2 cellular contexts compared by ENCODE assay signal in the genomic region with DNA sequence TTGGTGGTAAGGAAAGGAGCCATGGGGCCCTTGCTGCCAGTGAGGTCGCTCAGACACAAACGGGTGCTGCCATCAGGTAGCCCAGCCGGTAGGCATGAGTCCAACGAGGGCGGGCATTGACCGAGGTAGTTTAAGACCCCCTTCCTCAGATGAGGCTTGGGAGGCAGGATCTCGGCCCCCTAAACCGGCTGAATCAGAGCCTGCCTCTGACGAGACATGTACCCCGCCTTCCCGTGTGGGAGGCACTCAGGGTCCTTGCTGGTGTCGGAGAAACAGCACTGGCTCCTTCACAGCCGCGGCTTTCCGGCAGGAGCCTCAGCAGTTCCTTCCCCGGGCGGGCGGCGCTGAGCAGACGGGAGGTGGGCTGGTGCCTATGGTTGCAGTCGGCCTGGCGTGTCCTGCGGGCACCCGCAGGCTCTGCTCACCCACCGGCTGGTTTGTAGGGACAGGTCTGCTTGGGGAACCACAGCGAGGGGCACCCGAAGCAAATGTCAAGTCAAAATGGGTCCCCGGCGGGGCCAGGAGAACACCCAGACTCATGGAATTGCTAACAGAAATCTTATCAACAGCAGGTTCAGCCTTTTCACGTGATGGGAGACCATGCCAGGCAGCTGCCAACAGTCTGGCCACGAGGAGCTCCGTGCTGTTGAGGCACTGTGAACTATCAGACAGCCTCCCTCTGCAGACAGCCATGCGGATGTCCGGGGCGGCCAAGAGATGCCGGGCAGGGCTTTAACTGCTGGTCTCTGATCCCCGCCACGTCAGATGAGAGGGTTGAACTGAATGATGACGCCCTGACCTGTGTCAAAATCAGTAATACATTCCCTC.
TF ChIP-seq lines count a peak whose summit lies in the region.

No MANE protein-coding gene starts in this region.

TF ChIP-seq in HepG2, 621 proteins besides CTCF, POLR2A, EP300 and RAD21:
- TF ChIP-seq CREB1 (IDR thresholded peaks at IDR 0.05): 0 out of 2 replicates have a peak, but pooled peaks have one; percentile 5
- no peak for TF ChIP-seq CREB1 (CRISPR knock-in tag; IDR thresholded peaks at IDR 0.05)
- TF ChIP-seq KAT8 (CRISPR knock-in tag; IDR thresholded peaks at IDR 0.05): no peak
- TF ChIP-seq HOXD1 (CRISPR knock-in tag; IDR thresholded peaks at IDR 0.05): no peak
- TF ChIP-seq ZNF414 (CRISPR knock-in tag; IDR thresholded peaks at IDR 0.05): no peak

TF ChIP-seq in H1, 55 proteins besides CTCF, POLR2A, EP300 and RAD21:
- TF ChIP-seq CHD2 (IDR thresholded peaks at IDR 0.05; ENCODE audit: low read length) (no peak), ATF2 (IDR thresholded peaks at IDR 0.05; ENCODE audit: low read length) (no peak)
